In the genomic region with DNA sequence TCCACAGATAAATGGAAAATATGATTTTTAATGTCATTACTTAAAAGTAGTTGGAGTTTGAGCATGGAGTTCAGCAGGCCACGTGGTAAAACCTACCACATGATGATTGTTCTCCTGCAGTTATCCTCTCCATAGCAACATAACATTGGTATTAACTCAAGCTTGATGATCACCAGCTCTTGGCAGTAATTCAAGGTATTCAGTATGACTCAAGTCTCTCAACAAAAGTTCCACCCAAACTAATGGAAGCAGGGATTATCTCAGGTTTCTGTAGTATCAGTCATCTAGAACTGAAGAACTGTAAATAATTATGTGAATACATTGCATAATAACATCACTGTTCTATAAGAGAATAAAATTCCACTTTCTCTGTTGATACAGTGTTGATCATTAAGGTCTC, we compare ENCODE assay signal across 10 cellular contexts. TPM values are rescaled to one million over a fixed set of nuclear protein-coding genes. Genes with fewer than 3 reads are reported as not detected.
A peak's percentile ranks its signal among the peaks of the same experiment; 100 is the strongest.
DNase-seq lines count a peak whose midpoint lies in the region; ATAC-seq and FAIRE-seq lines count a peak whose summit lies in the region.
"Had no signal": no experiment of that assay in that cellular context is flagged by ENCODE, and none has a peak within 500 bp of the region (broad histone marks: within the 10 kb centered on the region; RNA-seq: fewer than 3 reads in every experiment).

No MANE protein-coding gene starts in this region.

- H3K9me3 ChIP-seq in adipocyte (ENCODE audit: control insufficient read depth, low read length), result no peaks in the 10 kb centered on the region

- no peaks in the 10 kb centered on the region for H3K9me3 Mint-ChIP-seq in activated CD4-positive, alpha-beta T cell treated with anti-CD3 and anti-CD28 coated beads, Interleukin-2, amount 10 ng/mL, durations not matched to agents 24 days and 14 days

- H3K27me3 ChIP-seq in adipocyte (replicated peaks; ENCODE audit: control insufficient read depth, insufficient read depth, low read length), result no peaks in the 10 kb centered on the region

- H3K27me3 Mint-ChIP-seq in activated CD4-positive, alpha-beta T cell treated with anti-CD3 and anti-CD28 coated beads, Interleukin-2, amount 10 ng/mL, durations not matched to agents 24 days and 14 days, result no peaks in the 10 kb centered on the region
- H3K27me3 Mint-ChIP-seq: naive B cell had no signal

- DNase-seq in left cardiac atrium (no peak), Right ventricle myocardium inferior (ENCODE audit: missing footprints) (no peak), adipocyte (ENCODE audit: low read depth) (peak; percentile 99), cerebellum (ENCODE audit: low spot score) (no peak), amygdala (lab: John Stamatoyannopoulos, UW) (no peak)
- no peak for DNase-seq in activated CD4-positive, alpha-beta T cell treated with anti-CD3 and anti-CD28 coated beads, Interleukin-2, amount 10 ng/mL, durations not matched to agents 24 days and 14 days
- DNase-seq: naive B cell had no signal

- H3K36me3 Mint-ChIP-seq in activated CD4-positive, alpha-beta T cell treated with anti-CD3 and anti-CD28 coated beads, Interleukin-2, amount 10 ng/mL, durations not matched to agents 24 days and 14 days (ENCODE audit: low read depth), result no peaks in the 10 kb centered on the region
- H3K36me3 Mint-ChIP-seq: naive B cell had no signal

- peaks cover 9% of the 10 kb centered on the region for H3K4me1 ChIP-seq in adipocyte (ENCODE audit: control insufficient read depth, insufficient read depth, low read length)

- peak; percentile 99 for FAIRE-seq in islet of Langerhans (lab: Jason Lieb, UNC)
- FAIRE-seq: K562 had no signal

- ATAC-seq in left cardiac atrium (peak; percentile 50 to 98), Right ventricle myocardium inferior (no peak), HG02588 (IDR thresholded peaks at IDR 0.05; ENCODE audit: unreplicated experiment) (no peak)
- ATAC-seq: K562 had no signal

- no peak overlapping the region for H3K4me3 ChIP-seq in adipocyte (ENCODE audit: low read length)
- H3K4me3 ChIP-seq: K562 had no signal

- H3K36me3 ChIP-seq in adipocyte (ENCODE audit: control insufficient read depth, insufficient read depth, low read length, severe bottlenecking), result no peaks in the 10 kb centered on the region

- H3K4me3 Mint-ChIP-seq in activated CD4-positive, alpha-beta T cell treated with anti-CD3 and anti-CD28 coated beads, Interleukin-2, amount 10 ng/mL, durations not matched to agents 24 days and 14 days, result no peak overlapping the region
- H3K4me3 Mint-ChIP-seq: naive B cell had no signal

- H3K4me1 Mint-ChIP-seq in activated CD4-positive, alpha-beta T cell treated with anti-CD3 and anti-CD28 coated beads, Interleukin-2, amount 10 ng/mL, durations not matched to agents 24 days and 14 days, result no peaks in the 10 kb centered on the region
- H3K4me1 Mint-ChIP-seq: naive B cell had no signal

- no peak overlapping the region for H3K9ac ChIP-seq in adipocyte (ENCODE audit: low read length)

- H3K27ac Mint-ChIP-seq in activated CD4-positive, alpha-beta T cell treated with anti-CD3 and anti-CD28 coated beads, Interleukin-2, amount 10 ng/mL, durations not matched to agents 24 days and 14 days, result no peak overlapping the region
- H3K27ac Mint-ChIP-seq: naive B cell had no signal

- intact Hi-C loops in left cardiac atrium (cut with DNase I) (no loop called here), Right ventricle myocardium inferior (cut with DNase I) (no loop called here)
- intact Hi-C loops in activated CD4-positive, alpha-beta T cell treated with anti-CD3 and anti-CD28 coated beads, Interleukin-2, amount 10 ng/mL, durations not matched to agents 24 days and 14 days (cut with micrococcal nuclease), result no loop called here

RNA-seq across cellular contexts. Expression of a gene that starts 22.9 kb away (rescaled TPM):
- not detected for total RNA-seq in left cardiac atrium
- not detected for total RNA-seq in Right ventricle myocardium inferior
- not detected for total RNA-seq in cerebellum
- total RNA-seq in activated CD4-positive, alpha-beta T cell treated with anti-CD3 and anti-CD28 coated beads, Interleukin-2, amount 10 ng/mL, durations not matched to agents 24 days and 14 days, result not detected in 2 replicates
- total RNA-seq: K562 had no signal

Comparison
In these comparisons a context has a peak if more than half of its experiments do, and no peak if none do; other contexts are left out.
1. ATAC-seq: peak in left cardiac atrium (2 of 2); none in Right ventricle myocardium inferior (single experiment) and HG02588 (single experiment).